26 cellular contexts compared by ENCODE assay signal in genomic region chr7:46532571-46532970, GRCh38.
"Had no signal": no experiment of that assay in that cellular context is flagged by ENCODE, and none has a peak within 500 bp of the region (broad histone marks: within the 10 kb centered on the region; RNA-seq: fewer than 3 reads in every experiment).

No MANE protein-coding gene starts in this region.

- DNase-seq: activated CD4-positive, alpha-beta T cell treated with anti-CD3 and anti-CD28 coated beads for 4 hours; activated CD4-positive, alpha-beta T cell treated with anti-CD3 and anti-CD28 coated beads, Interleukin-2, amount 50 U/mL, for 48 hours; activated CD8-positive, alpha-beta memory T cell treated with anti-CD3 and anti-CD28 coated beads, Interleukin-2, amount 10 ng/mL, durations not matched to agents 7 days and 5 days; activated effector memory CD4-positive, alpha-beta T cell treated with Interleukin-2 at 50 U/mL for 16 hours; activated naive CD4-positive, alpha-beta T cell; activated T-cell treated with anti-CD3 and anti-CD28 coated beads, Interleukin-2, amount 50 U/mL, for 24 hours; body of pancreas; Kasumi-1; KBM-7; NCI-H1048; NCI-H146; NCI-H187 treated with DMSO at 0.1 percent for 48 hours; NCI-H2081 treated with DMSO at 0.1 percent for 48 hours; NCI-H2171 treated with DMSO at 0.1 percent for 48 hours; NCI-H226; NCI-H510A; NCI-H526 treated with DMSO at 0.1 percent for 48 hours; NCI-H82; RPMI8226; SJCRH30; SK-N-SH; T-helper 1 cell had no signal

- H3K4me3 ChIP-seq: ascending aorta, body of pancreas, cardiac muscle cell, SJCRH30 had no signal

- ATAC-seq: activated CD4-positive, CD25-positive, alpha-beta regulatory T cell treated with anti-CD3 and anti-CD28 coated beads, Interleukin-2, amount 50 U/mL, for 24 hours; activated CD8-positive, alpha-beta memory T cell treated with anti-CD3 and anti-CD28 coated beads, Interleukin-2, amount 10 ng/mL, durations not matched to agents 7 days and 5 days; body of pancreas; Right ventricle myocardium inferior had no signal
